In genomic region chr9:18626046-18626698, GRCh38 we compare ENCODE assay signal across 15 cellular contexts.
"Had no signal": no experiment of that assay in that cellular context is flagged by ENCODE, and none has a peak within 500 bp of the region (broad histone marks: within the 10 kb centered on the region; RNA-seq: fewer than 3 reads in every experiment).

No MANE protein-coding gene starts in this region.

- H3K27ac ChIP-seq: psoas muscle, spleen had no signal

- H3K9me3 Mint-ChIP-seq: activated naive CD4-positive, alpha-beta T cell treated with anti-CD3 and anti-CD28 coated beads, Interleukin-2, amount 10 ng/mL, durations not matched to agents 7 days and 5 days; activated T-helper 17 cell treated with anti-CD3 and anti-CD28 coated beads, Interleukin-2, amount 50 U/mL, for 72 hours; stimulated activated naive B cell treated with anti-CD40 and anti-IgM and Interleukin-4, amounts not matched to agents 10 μg/mL and 1 μg/mL and 100 μg/mL, for 72 hours; T-helper 1 cell treated with Interleukin-12 subunit alpha and Interleukin-12 subunit beta and Interleukin-4 antibody, amounts not matched to agents 30 μg/mL and 1 μg/mL, for 36 hours had no signal

- H3K4me3 ChIP-seq: psoas muscle, spleen had no signal

- H3K27me3 Mint-ChIP-seq: activated naive CD4-positive, alpha-beta T cell treated with anti-CD3 and anti-CD28 coated beads, Interleukin-2, amount 10 ng/mL, durations not matched to agents 7 days and 5 days; activated T-helper 17 cell treated with anti-CD3 and anti-CD28 coated beads, Interleukin-2, amount 50 U/mL, for 72 hours; memory B cell; stimulated activated naive B cell treated with anti-CD40 and anti-IgM and Interleukin-4, amounts not matched to agents 10 μg/mL and 1 μg/mL and 100 μg/mL, for 72 hours had no signal

- H3K27ac Mint-ChIP-seq: activated naive CD4-positive, alpha-beta T cell treated with anti-CD3 and anti-CD28 coated beads, Interleukin-2, amount 10 ng/mL, durations not matched to agents 7 days and 5 days; activated T-helper 17 cell treated with anti-CD3 and anti-CD28 coated beads, Interleukin-2, amount 50 U/mL, for 72 hours; endodermal cell; memory B cell; nephron; stimulated activated naive B cell treated with anti-CD40 and anti-IgM and Interleukin-4, amounts not matched to agents 10 μg/mL and 1 μg/mL and 100 μg/mL, for 72 hours; T-helper 1 cell treated with Interleukin-12 subunit alpha and Interleukin-12 subunit beta and Interleukin-4 antibody, amounts not matched to agents 30 μg/mL and 1 μg/mL, for 36 hours had no signal

- H3K27me3 ChIP-seq: spleen had no signal

- H3K9me3 ChIP-seq: psoas muscle, spleen had no signal

- H3K4me1 Mint-ChIP-seq: activated naive CD4-positive, alpha-beta T cell treated with anti-CD3 and anti-CD28 coated beads, Interleukin-2, amount 10 ng/mL, durations not matched to agents 7 days and 5 days; activated T-helper 17 cell treated with anti-CD3 and anti-CD28 coated beads, Interleukin-2, amount 50 U/mL, for 72 hours; memory B cell; stimulated activated naive B cell treated with anti-CD40 and anti-IgM and Interleukin-4, amounts not matched to agents 10 μg/mL and 1 μg/mL and 100 μg/mL, for 72 hours had no signal

- DNase-seq: activated CD4-positive, alpha-beta T cell treated with anti-CD3 and anti-CD28 coated beads, Interleukin-2, amount 50 U/mL, for 1 hour; activated naive CD4-positive, alpha-beta T cell treated with anti-CD3 and anti-CD28 coated beads, Interleukin-2, amount 10 ng/mL, durations not matched to agents 7 days and 5 days; activated T-cell treated with anti-CD3 and anti-CD28 coated beads for 4 hours; cerebellar nuclear complex; endodermal cell; foreskin fibroblast; psoas muscle; spleen; stimulated activated CD4-positive, alpha-beta T cell treated with anti-CD3 and anti-CD28 coated beads, Interleukin-1b, Interleukin-23, amount 100 ng/mL, for 48 hours; stimulated activated naive B cell treated with anti-CD40 and anti-IgM and Interleukin-4, amounts not matched to agents 10 μg/mL and 1 μg/mL and 100 μg/mL, for 72 hours; trophoblast cell had no signal

- H3K36me3 ChIP-seq: spleen had no signal

- H3K4me3 Mint-ChIP-seq: activated naive CD4-positive, alpha-beta T cell treated with anti-CD3 and anti-CD28 coated beads, Interleukin-2, amount 10 ng/mL, durations not matched to agents 7 days and 5 days; activated T-helper 17 cell treated with anti-CD3 and anti-CD28 coated beads, Interleukin-2, amount 50 U/mL, for 72 hours; endodermal cell; memory B cell; nephron; stimulated activated naive B cell treated with anti-CD40 and anti-IgM and Interleukin-4, amounts not matched to agents 10 μg/mL and 1 μg/mL and 100 μg/mL, for 72 hours; T-helper 1 cell treated with Interleukin-12 subunit alpha and Interleukin-12 subunit beta and Interleukin-4 antibody, amounts not matched to agents 30 μg/mL and 1 μg/mL, for 36 hours had no signal

- H3K36me3 Mint-ChIP-seq: activated naive CD4-positive, alpha-beta T cell treated with anti-CD3 and anti-CD28 coated beads, Interleukin-2, amount 10 ng/mL, durations not matched to agents 7 days and 5 days; memory B cell; stimulated activated naive B cell treated with anti-CD40 and anti-IgM and Interleukin-4, amounts not matched to agents 10 μg/mL and 1 μg/mL and 100 μg/mL, for 72 hours had no signal

- H3K4me1 ChIP-seq: psoas muscle, spleen had no signal
